ENCODE assay signal across 1 cellular context in genomic region chr17:61502292-61502691, GRCh38.
TF ChIP-seq lines count a peak whose summit lies in the region.

No MANE protein-coding gene starts in this region.

TF ChIP-seq in IMR-90, 13 proteins besides CTCF, POLR2A, EP300 and RAD21:
- no peak for TF ChIP-seq CEBPB (IDR thresholded peaks at IDR 0.05; ENCODE audit: low read depth, low read length)
- no peak for TF ChIP-seq NFE2L2 (IDR thresholded peaks at IDR 0.05; ENCODE audit: low read depth, low read length)
- TF ChIP-seq, protein P1, sequence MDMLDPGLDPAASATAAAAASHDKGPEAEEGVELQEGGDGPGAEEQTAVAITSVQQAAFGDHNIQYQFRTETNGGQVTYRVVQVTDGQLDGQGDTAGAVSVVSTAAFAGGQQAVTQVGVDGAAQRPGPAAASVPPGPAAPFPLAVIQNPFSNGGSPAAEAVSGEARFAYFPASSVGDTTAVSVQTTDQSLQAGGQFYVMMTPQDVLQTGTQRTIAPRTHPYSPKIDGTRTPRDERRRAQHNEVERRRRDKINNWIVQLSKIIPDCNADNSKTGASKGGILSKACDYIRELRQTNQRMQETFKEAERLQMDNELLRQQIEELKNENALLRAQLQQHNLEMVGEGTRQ (IDR thresholded peaks at IDR 0.05; ENCODE audit: low read depth, low read length), result no peak
- no peak for TF ChIP-seq RCOR1 (IDR thresholded peaks at IDR 0.05; ENCODE audit: insufficient replicate concordance, low read length)
- no peak for TF ChIP-seq RFX5 (IDR thresholded peaks at IDR 0.05; ENCODE audit: low read depth, low read length)
- TF ChIP-seq MAFK (IDR thresholded peaks at IDR 0.05; ENCODE audit: low read depth, low read length), result no peak
- no peak for TF ChIP-seq FOS (IDR thresholded peaks at IDR 0.05; ENCODE audit: low read depth, low read length)
- no peak for TF ChIP-seq BHLHE40 (IDR thresholded peaks at IDR 0.05; ENCODE audit: low read depth, low read length)
- no peak for TF ChIP-seq MXI1 (IDR thresholded peaks at IDR 0.05; ENCODE audit: borderline replicate concordance, low read depth, low read length)
- TF ChIP-seq SMC3 (IDR thresholded peaks at IDR 0.05; ENCODE audit: low read depth, low read length), result no peak
- TF ChIP-seq, protein P2, sequence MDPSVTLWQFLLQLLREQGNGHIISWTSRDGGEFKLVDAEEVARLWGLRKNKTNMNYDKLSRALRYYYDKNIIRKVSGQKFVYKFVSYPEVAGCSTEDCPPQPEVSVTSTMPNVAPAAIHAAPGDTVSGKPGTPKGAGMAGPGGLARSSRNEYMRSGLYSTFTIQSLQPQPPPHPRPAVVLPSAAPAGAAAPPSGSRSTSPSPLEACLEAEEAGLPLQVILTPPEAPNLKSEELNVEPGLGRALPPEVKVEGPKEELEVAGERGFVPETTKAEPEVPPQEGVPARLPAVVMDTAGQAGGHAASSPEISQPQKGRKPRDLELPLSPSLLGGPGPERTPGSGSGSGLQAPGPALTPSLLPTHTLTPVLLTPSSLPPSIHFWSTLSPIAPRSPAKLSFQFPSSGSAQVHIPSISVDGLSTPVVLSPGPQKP (IDR thresholded peaks at IDR 0.05; ENCODE audit: borderline replicate concordance, low read depth, low read length), result no peak
- TF ChIP-seq MAZ (IDR thresholded peaks at IDR 0.05; ENCODE audit: borderline replicate concordance, low read depth, low read length), result no peak
- no peak for TF ChIP-seq CHD1 (IDR thresholded peaks at IDR 0.05; ENCODE audit: low read depth, low read length)
